Comparison of ENCODE assay signal across 8 cellular contexts in genomic region chr5:139341689-139342422, GRCh38. TPM values are rescaled to one million over a fixed set of nuclear protein-coding genes. Genes with fewer than 3 reads are reported as not detected.
DNase-seq lines count a peak whose midpoint lies in the region; ATAC-seq and TF ChIP-seq lines count a peak whose summit lies in the region.

TSS of gene PAIP2 (plus strand) at chr5:139341854. CDS start at chr5:139363785, 21,931 bp downstream.

- ATAC-seq in RWPE2 (ENCODE audit: low read depth) = peak; percentile 80
- peak; percentile 97 to 98 for ATAC-seq in natural killer cell treated with Interleukin-12 subunit alpha and Interleukin-12 subunit beta and Interleukin-15 and Interleukin-18, amount 100 ng/mL, for 72 hours
- peak; percentile 95 for ATAC-seq in stimulated activated naive CD8-positive, alpha-beta T cell treated with anti-CD3 and anti-CD28 coated beads, Interleukin-15, Interleukin-2, amounts not matched to agents 100 U/mL and 50 U/mL, for 24 hours

- H3K27me3 Mint-ChIP-seq in activated T-helper 2 cell treated with anti-CD3 and anti-CD28 coated beads, Interferon-gamma antibody, Interleukin-2, Interleukin-4, amounts not matched to agents 10 μg/mL and 5 μg/mL and 100 μg/mL, durations not matched to agents 14 hours and 24 hours and 36 hours (ENCODE audit: low read depth) = no peaks in the 10 kb centered on the region
- H3K27me3 Mint-ChIP-seq in natural killer cell treated with Interleukin-12 subunit alpha and Interleukin-12 subunit beta and Interleukin-15 and Interleukin-18, amount 100 ng/mL, for 72 hours = no peaks in the 10 kb centered on the region

- H3K9me3 Mint-ChIP-seq in activated T-helper 2 cell treated with anti-CD3 and anti-CD28 coated beads, Interferon-gamma antibody, Interleukin-2, Interleukin-4, amounts not matched to agents 10 μg/mL and 5 μg/mL and 100 μg/mL, durations not matched to agents 14 hours and 24 hours and 36 hours = no peaks in the 10 kb centered on the region
- H3K9me3 Mint-ChIP-seq in natural killer cell treated with Interleukin-12 subunit alpha and Interleukin-12 subunit beta and Interleukin-15 and Interleukin-18, amount 100 ng/mL, for 72 hours = no peaks in the 10 kb centered on the region

- peak within 1 kb of the TSS; percentile 98 for H3K27ac Mint-ChIP-seq in activated T-helper 2 cell treated with anti-CD3 and anti-CD28 coated beads, Interferon-gamma antibody, Interleukin-2, Interleukin-4, amounts not matched to agents 10 μg/mL and 5 μg/mL and 100 μg/mL, durations not matched to agents 14 hours and 24 hours and 36 hours
- H3K27ac Mint-ChIP-seq in natural killer cell treated with Interleukin-12 subunit alpha and Interleukin-12 subunit beta and Interleukin-15 and Interleukin-18, amount 100 ng/mL, for 72 hours = peak within 1 kb of the TSS; percentile 91 to 93

- peak within 1 kb of the TSS; percentile 81 for H3K27ac ChIP-seq in RWPE2 (ENCODE audit: poor library complexity, severe bottlenecking)

- peak; percentile 98 for DNase-seq in ELR (ENCODE audit: low read depth)
- DNase-seq in H4 (ENCODE audit: low spot score) = peak; percentile 96
- DNase-seq in LoVo (ENCODE audit: low spot score) = peak; percentile 99
- peak; percentile 99 for DNase-seq in RWPE2 (ENCODE audit: low spot score)
- peak; percentile 97 for DNase-seq in activated T-helper 2 cell treated with anti-CD3 and anti-CD28 coated beads, Interferon-gamma antibody, Interleukin-2, Interleukin-4, amounts not matched to agents 10 μg/mL and 5 μg/mL and 100 μg/mL, durations not matched to agents 14 hours and 24 hours and 36 hours (ENCODE audit: low spot score)
- peak; percentile 96 for DNase-seq in fibroblast of peridontal ligament (ENCODE audit: extremely low read depth)
- DNase-seq in natural killer cell treated with Interleukin-12 subunit alpha and Interleukin-12 subunit beta and Interleukin-15 and Interleukin-18, amount 100 ng/mL, for 72 hours (ENCODE audit: low spot score) = peak; percentile 98
- DNase-seq in stimulated activated naive CD8-positive, alpha-beta T cell treated with anti-CD3 and anti-CD28 coated beads, Interleukin-15, Interleukin-2, amounts not matched to agents 100 U/mL and 50 U/mL, for 24 hours = peak; percentile 98

- intact Hi-C loops in activated T-helper 2 cell treated with anti-CD3 and anti-CD28 coated beads, Interferon-gamma antibody, Interleukin-2, Interleukin-4, amounts not matched to agents 10 μg/mL and 5 μg/mL and 100 μg/mL, durations not matched to agents 14 hours and 24 hours and 36 hours (cut with micrococcal nuclease) = loop anchor here (1.0 kb wide), 2 partner anchors 48 to 49 kb away; partner anchors contain the start of gene MATR3

- H3K36me3 ChIP-seq in RWPE2 (ENCODE audit: low read depth) = peaks cover 21% of the 10 kb centered on the region

- peaks cover 20% of the 10 kb centered on the region for H3K36me3 Mint-ChIP-seq in activated T-helper 2 cell treated with anti-CD3 and anti-CD28 coated beads, Interferon-gamma antibody, Interleukin-2, Interleukin-4, amounts not matched to agents 10 μg/mL and 5 μg/mL and 100 μg/mL, durations not matched to agents 14 hours and 24 hours and 36 hours (ENCODE audit: low read depth)
- H3K36me3 Mint-ChIP-seq in natural killer cell treated with Interleukin-12 subunit alpha and Interleukin-12 subunit beta and Interleukin-15 and Interleukin-18, amount 100 ng/mL, for 72 hours = no peaks in the 10 kb centered on the region

- TF ChIP-seq CTCF in RWPE2 (IDR thresholded peaks at IDR 0.05; ENCODE audit: poor library complexity, severe bottlenecking) = peak; percentile 98

- H3K4me1 Mint-ChIP-seq in activated T-helper 2 cell treated with anti-CD3 and anti-CD28 coated beads, Interferon-gamma antibody, Interleukin-2, Interleukin-4, amounts not matched to agents 10 μg/mL and 5 μg/mL and 100 μg/mL, durations not matched to agents 14 hours and 24 hours and 36 hours (ENCODE audit: low read depth) = peaks cover 27% of the 10 kb centered on the region
- peaks cover 35 to 42% of the 10 kb centered on the region in 2 donors for H3K4me1 Mint-ChIP-seq in natural killer cell treated with Interleukin-12 subunit alpha and Interleukin-12 subunit beta and Interleukin-15 and Interleukin-18, amount 100 ng/mL, for 72 hours (ENCODE audit: low read depth in 2 of 2)

- peaks cover 3% of the 10 kb centered on the region for H3K4me1 ChIP-seq in RWPE2 (ENCODE audit: insufficient read depth, poor library complexity, severe bottlenecking)

- peak within 1 kb of the TSS; percentile 82 for H3K4me3 ChIP-seq in RWPE2 (ENCODE audit: severe bottlenecking)

- no peaks in the 10 kb centered on the region for H3K9me3 ChIP-seq in RWPE2 (ENCODE audit: severe bottlenecking)

- no peaks in the 10 kb centered on the region for H3K27me3 ChIP-seq in RWPE2 (ENCODE audit: insufficient read depth, poor library complexity, severe bottlenecking)

- peak within 1 kb of the TSS; percentile 93 for H3K4me3 Mint-ChIP-seq in activated T-helper 2 cell treated with anti-CD3 and anti-CD28 coated beads, Interferon-gamma antibody, Interleukin-2, Interleukin-4, amounts not matched to agents 10 μg/mL and 5 μg/mL and 100 μg/mL, durations not matched to agents 14 hours and 24 hours and 36 hours (ENCODE audit: low read depth)
- peak within 1 kb of the TSS; percentile 98 for H3K4me3 Mint-ChIP-seq in natural killer cell treated with Interleukin-12 subunit alpha and Interleukin-12 subunit beta and Interleukin-15 and Interleukin-18, amount 100 ng/mL, for 72 hours

RNA-seq across cellular contexts. Expression of gene PAIP2, which starts in this region (rescaled TPM):
- total RNA-seq in H4 (2014; rRNA removed; shearing (Covaris generic)) = 66.1 and 71.8 TPM in 2 replicates
- 98.2 and 107 TPM in 2 replicates for total RNA-seq in activated T-helper 2 cell treated with anti-CD3 and anti-CD28 coated beads, Interferon-gamma antibody, Interleukin-2, Interleukin-4, amounts not matched to agents 10 μg/mL and 5 μg/mL and 100 μg/mL, durations not matched to agents 14 hours and 24 hours and 36 hours
- total RNA-seq in natural killer cell treated with Interleukin-12 subunit alpha and Interleukin-12 subunit beta and Interleukin-15 and Interleukin-18, amount 100 ng/mL, for 72 hours = 10 to 100 TPM; 38.1 to 77.5 TPM

Comparison
In these comparisons a context has a peak if more than half of its experiments do, and no peak if none do; other contexts are left out.
1. Peak in every context shown above with its lines: DNase-seq, ATAC-seq, H3K4me3 ChIP-seq and H3K27ac ChIP-seq.